12 cellular contexts compared by ENCODE assay signal in the genomic region with DNA sequence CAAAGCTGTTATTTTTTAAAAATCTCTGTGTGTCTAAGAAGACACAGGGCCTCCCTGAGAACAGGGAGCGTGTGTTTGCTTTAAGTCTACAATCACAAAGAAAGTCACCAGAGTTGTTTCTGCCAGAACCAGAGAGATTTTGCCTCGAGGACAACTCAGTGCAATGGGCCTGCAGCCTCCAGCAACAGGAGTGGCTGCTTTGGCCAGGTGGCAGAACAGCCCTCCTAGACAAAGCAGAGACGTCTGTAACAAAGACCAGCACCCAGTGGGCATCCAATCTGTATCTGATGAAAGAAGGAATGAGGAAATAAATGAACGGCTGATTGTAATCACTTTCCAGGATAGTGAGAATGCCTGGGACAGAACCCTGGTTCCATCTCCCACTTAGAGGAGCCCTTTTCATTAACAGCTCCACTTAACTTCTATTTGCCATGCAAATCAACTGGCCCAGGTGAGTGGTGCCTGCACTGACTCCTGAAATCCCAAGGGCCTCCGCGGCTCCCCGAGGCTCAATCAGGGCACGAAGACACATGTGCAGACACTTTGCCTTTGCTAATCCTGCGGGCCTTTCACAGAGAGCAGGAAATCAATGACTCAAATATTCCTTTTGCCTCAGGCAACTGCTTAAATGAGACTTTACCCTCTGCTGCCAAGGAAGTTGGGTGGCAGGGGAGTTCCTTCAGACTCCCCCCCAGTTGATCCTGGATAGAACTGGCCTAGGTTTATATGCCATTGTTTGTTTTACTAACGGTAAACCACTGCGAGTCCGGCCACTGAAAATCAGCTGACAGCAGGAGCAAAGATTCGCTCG.
DNase-seq lines count a peak whose midpoint lies in the region; ATAC-seq and TF ChIP-seq lines count a peak whose summit lies in the region.
"Had no signal": no experiment of that assay in that cellular context is flagged by ENCODE, and none has a peak within 500 bp of the region (broad histone marks: within the 10 kb centered on the region; RNA-seq: fewer than 3 reads in every experiment).

No MANE protein-coding gene starts in this region.

- no TSS peak for BruUV-seq in Panc1 (replicated peaks; lab: Mats Ljungman, UMichigan)

- in situ Hi-C loops in Panc1 (cut with HindIII; ENCODE audit: low pct_unique_long_range_greater_than_20kb, low sequenced_read_pairs) = no loop called here

- CTCF ChIA-PET in Panc1 (lab: Charles Lee) = interaction anchor here (0.5 kb wide), 1 partner anchor 250 kb away, joined by 3 read pairs; no protein-coding TSS in a partner anchor

- no peak for TF ChIP-seq POLR2A in esophagus squamous epithelium (IDR thresholded peaks at IDR 0.05)

- H3K27me3 ChIP-seq in Panc1 (ENCODE audit: control insufficient read depth, insufficient read depth, low read length) = no peaks in the 10 kb centered on the region
- no peaks in the 10 kb centered on the region for H3K27me3 ChIP-seq in esophagus squamous epithelium
- H3K27me3 ChIP-seq: thyroid gland had no signal

- no peaks in the 10 kb centered on the region for H3K36me3 ChIP-seq in Panc1 (ENCODE audit: control insufficient read depth, insufficient read depth, low read length)
- H3K36me3 ChIP-seq in esophagus squamous epithelium = no peaks in the 10 kb centered on the region
- H3K36me3 ChIP-seq: thyroid gland had no signal

- 50 to 60% methylated on average over 3 to 13 of the region's 14 CpGs for WGBS in esophagus squamous epithelium, 2 donors

- H3K27ac ChIP-seq in Panc1 (ENCODE audit: low read length) = peak overlapping the region; percentile 81
- peak overlapping the region; percentile 42 to 60 (median 54) for H3K27ac ChIP-seq in esophagus squamous epithelium
- peak overlapping the region in 15 of 21 experiments; percentile 9 to 76 (median 39) for H3K27ac ChIP-seq in skin epidermis
- H3K27ac ChIP-seq: thyroid gland had no signal

- H3K4me3 ChIP-seq in Panc1 (ENCODE audit: low read depth in 2 of 2, low read length in 2 of 2) (no peak overlapping the region), esophagus squamous epithelium (no peak overlapping the region), skin epidermis (no peak overlapping the region)
- H3K4me3 ChIP-seq: thyroid gland had no signal

- H3K9me3 ChIP-seq in Panc1 (ENCODE audit: control insufficient read depth, insufficient read depth, low read depth, low read length) (no peaks in the 10 kb centered on the region; the same call in 1 of the 2 replicates), esophagus squamous epithelium (peaks cover 0 to 13% (median 0%) of the 10 kb centered on the region in 3 donors)
- H3K9me3 ChIP-seq: thyroid gland had no signal

- TF ChIP-seq CTCF in Panc1 (IDR thresholded peaks at IDR 0.05) (no peak), esophagus squamous epithelium (IDR thresholded peaks at IDR 0.05) (no peak)

- peak; percentile 4 for DNase-seq in NCI-H345 (lab: John Stamatoyannopoulos, UW)
- DNase-seq in NCI-H345 treated with DMSO at 0.1 percent for 48 hours (lab: John Stamatoyannopoulos, UW; ENCODE audit: unreplicated experiment) = no peak
- DNase-seq in Panc1 (ENCODE audit: low read depth, low spot score) = no peak
- DNase-seq in esophagus squamous epithelium (lab: John Stamatoyannopoulos, UW) = no peak
- DNase-seq in stimulated activated CD4-positive, alpha-beta T cell treated with anti-CD3 and anti-CD28 coated beads, Interleukin-4, amount 100 ng/mL, for 24 hours = no peak
- no peak for DNase-seq in activated T-cell treated with anti-CD3 and anti-CD28 coated beads, Interleukin-2, amount 50 U/mL, for 48 hours
- DNase-seq: activated B cell treated with CpG ODN at 0.5 μM for 24 hours, NCI-H748 treated with DMSO at 0.1 percent for 48 hours, thyroid gland had no signal

- ATAC-seq in Panc1 = peak; percentile 82
- no peak for ATAC-seq in GM21423 (IDR thresholded peaks at IDR 0.05; ENCODE audit: unreplicated experiment)
- ATAC-seq: activated naive CD4-positive, alpha-beta T cell treated with anti-CD3 and anti-CD28 coated beads, Interleukin-2, amount 50 U/mL, for 72 hours had no signal

- POLR2A ChIA-PET in Panc1 (lab: Charles Lee) = no interaction called here

- H3K4me1 ChIP-seq in Panc1 (ENCODE audit: control insufficient read depth, insufficient read depth, low read length) = peaks cover 44% of the 10 kb centered on the region
- H3K4me1 ChIP-seq in esophagus squamous epithelium = peaks cover 5 to 36% (median 25%) of the 10 kb centered on the region in 3 donors
- H3K4me1 ChIP-seq: thyroid gland had no signal

- intact Hi-C loops in Panc1 (cut with micrococcal nuclease; ENCODE audit: unreplicated experiment) (no loop called here), esophagus squamous epithelium (cut with DNase I) (no loop called here)
